Comparison of ENCODE assay signal across 22 cellular contexts in genomic region chr9:76581752-76582151, GRCh38.
"Had no signal": no experiment of that assay in that cellular context is flagged by ENCODE, and none has a peak within 500 bp of the region (broad histone marks: within the 10 kb centered on the region; RNA-seq: fewer than 3 reads in every experiment).

No MANE protein-coding gene starts in this region.

- H3K4me1 ChIP-seq: upper lobe of right lung had no signal

- H3K27ac Mint-ChIP-seq: activated B cell treated with CpG ODN at 0.5 μM for 24 hours; activated CD4-positive, alpha-beta T cell treated with anti-CD3 and anti-CD28 coated beads for 36 hours; activated naive CD4-positive, alpha-beta T cell treated with anti-CD3 and anti-CD28 coated beads for 36 hours; activated T-cell treated with anti-CD3 and anti-CD28 coated beads, Interleukin-2, amount 50 U/mL, for 72 hours; memory B cell; nephron progenitor cell; T-helper 1 cell treated with Interleukin-12 subunit alpha and Interleukin-12 subunit beta and Interleukin-4 antibody, amounts not matched to agents 30 μg/mL and 1 μg/mL, for 36 hours had no signal

- H3K36me3 Mint-ChIP-seq: memory B cell had no signal

- H3K9me3 Mint-ChIP-seq: activated naive CD4-positive, alpha-beta T cell treated with anti-CD3 and anti-CD28 coated beads for 36 hours; activated T-cell treated with anti-CD3 and anti-CD28 coated beads, Interleukin-2, amount 50 U/mL, for 72 hours; memory B cell; nephron progenitor cell; T-helper 1 cell treated with Interleukin-12 subunit alpha and Interleukin-12 subunit beta and Interleukin-4 antibody, amounts not matched to agents 30 μg/mL and 1 μg/mL, for 36 hours had no signal

- H3K9me3 ChIP-seq: gastroesophageal sphincter, mucosa of descending colon, upper lobe of right lung had no signal

- H3K4me3 Mint-ChIP-seq: activated B cell treated with CpG ODN at 0.5 μM for 24 hours; activated CD4-positive, alpha-beta T cell treated with anti-CD3 and anti-CD28 coated beads for 36 hours; activated naive CD4-positive, alpha-beta T cell treated with anti-CD3 and anti-CD28 coated beads for 36 hours; activated T-cell treated with anti-CD3 and anti-CD28 coated beads, Interleukin-2, amount 50 U/mL, for 72 hours; memory B cell; nephron progenitor cell; T-helper 1 cell treated with Interleukin-12 subunit alpha and Interleukin-12 subunit beta and Interleukin-4 antibody, amounts not matched to agents 30 μg/mL and 1 μg/mL, for 36 hours had no signal

- H3K4me1 Mint-ChIP-seq: memory B cell had no signal

- H3K4me3 ChIP-seq: gastroesophageal sphincter, mucosa of descending colon, upper lobe of right lung had no signal

- ATAC-seq: activated CD4-positive, alpha-beta T cell treated with anti-CD3 and anti-CD28 coated beads for 36 hours; activated T-cell treated with anti-CD3 and anti-CD28 coated beads, Interleukin-2, amount 50 U/mL, for 72 hours; gastroesophageal sphincter; left cardiac atrium; mucosa of descending colon; sciatic nerve; upper lobe of right lung had no signal

- H3K36me3 ChIP-seq: gastroesophageal sphincter, upper lobe of right lung had no signal

- H3K27ac ChIP-seq: epithelial cell of prostate, gastroesophageal sphincter, upper lobe of right lung had no signal

- DNase-seq: activated B cell treated with CpG ODN at 0.5 μM for 24 hours; activated CD4-positive, alpha-beta T cell treated with anti-CD3 and anti-CD28 coated beads for 36 hours; activated CD4-positive, alpha-beta T cell treated with anti-CD3 and anti-CD28 coated beads, Interleukin-2, amount 50 U/mL, for 4 hours; activated effector memory CD4-positive, alpha-beta T cell treated with Interleukin-2 at 50 U/mL for 16 hours; activated naive CD4-positive, alpha-beta T cell treated with anti-CD3 and anti-CD28 coated beads for 36 hours; activated T-cell treated with anti-CD3 and anti-CD28 coated beads, Interleukin-2, amount 50 U/mL, for 72 hours; amygdala; cerebellar nuclear complex; cortex of kidney; islet precursor cell; left cardiac atrium; mucosa of descending colon; nephron progenitor cell; stimulated activated CD4-positive, alpha-beta T cell treated with anti-CD3 and anti-CD28 coated beads, Interleukin-4, amount 100 ng/mL, for 1 hour; stimulated activated naive CD4-positive, alpha-beta T cell treated with Interleukin-2 at 50 U/mL for 16 hours; T1000; upper lobe of right lung had no signal

- H3K27me3 ChIP-seq: gastroesophageal sphincter, upper lobe of right lung had no signal
